ENCODE assay signal across 1 cellular context in the genomic region with DNA sequence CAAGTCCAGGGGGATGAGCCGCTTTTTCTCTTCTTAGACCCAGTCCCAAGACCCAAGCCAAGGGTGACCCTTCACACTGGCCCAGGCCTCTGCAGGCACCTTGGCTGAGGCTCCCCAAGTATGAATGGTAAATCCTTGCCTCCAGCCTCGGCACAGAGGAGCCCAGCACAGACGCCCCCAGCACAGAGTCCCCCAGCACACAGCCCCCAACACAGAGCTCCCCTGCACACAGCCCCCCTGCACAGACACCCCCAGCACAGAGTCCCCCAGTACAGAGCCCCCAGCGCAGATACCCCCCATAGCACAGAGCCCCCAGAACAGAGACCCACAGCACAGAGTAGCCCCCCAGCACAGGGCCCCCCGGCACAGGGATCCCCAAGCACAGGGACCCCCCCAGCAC.
TF ChIP-seq lines count a peak whose summit lies in the region.

No MANE protein-coding gene starts in this region.

TF ChIP-seq in A549, 52 proteins besides CTCF, POLR2A, EP300 and RAD21 (continued from another document):
- TF ChIP-seq ZNF302 (CRISPR knock-in tag; IDR thresholded peaks at IDR 0.05) (no peak), FOSL2 (IDR thresholded peaks at IDR 0.05) (no peak), FOSL2 (CRISPR knock-in tag; IDR thresholded peaks at IDR 0.05) (no peak), CBX2 (IDR thresholded peaks at IDR 0.05; ENCODE audit: borderline replicate concordance, low read depth) (no peak), CHD4 (IDR thresholded peaks at IDR 0.05; ENCODE audit: borderline replicate concordance) (no peak), ZSCAN20 (CRISPR knock-in tag; IDR thresholded peaks at IDR 0.05) (no peak), RARB (CRISPR knock-in tag; IDR thresholded peaks at IDR 0.05) (no peak), HDAC2 (IDR thresholded peaks at IDR 0.05) (no peak), PHF8 (IDR thresholded peaks at IDR 0.05; ENCODE audit: borderline replicate concordance, low read depth) (no peak), TFCP2L1 (CRISPR knock-in tag; IDR thresholded peaks at IDR 0.05) (no peak)
- TF ChIP-seq, protein P1, sequence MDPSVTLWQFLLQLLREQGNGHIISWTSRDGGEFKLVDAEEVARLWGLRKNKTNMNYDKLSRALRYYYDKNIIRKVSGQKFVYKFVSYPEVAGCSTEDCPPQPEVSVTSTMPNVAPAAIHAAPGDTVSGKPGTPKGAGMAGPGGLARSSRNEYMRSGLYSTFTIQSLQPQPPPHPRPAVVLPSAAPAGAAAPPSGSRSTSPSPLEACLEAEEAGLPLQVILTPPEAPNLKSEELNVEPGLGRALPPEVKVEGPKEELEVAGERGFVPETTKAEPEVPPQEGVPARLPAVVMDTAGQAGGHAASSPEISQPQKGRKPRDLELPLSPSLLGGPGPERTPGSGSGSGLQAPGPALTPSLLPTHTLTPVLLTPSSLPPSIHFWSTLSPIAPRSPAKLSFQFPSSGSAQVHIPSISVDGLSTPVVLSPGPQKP (IDR thresholded peaks at IDR 0.05; ENCODE audit: low read depth, low read length), result no peak
- TF ChIP-seq, protein P2, sequence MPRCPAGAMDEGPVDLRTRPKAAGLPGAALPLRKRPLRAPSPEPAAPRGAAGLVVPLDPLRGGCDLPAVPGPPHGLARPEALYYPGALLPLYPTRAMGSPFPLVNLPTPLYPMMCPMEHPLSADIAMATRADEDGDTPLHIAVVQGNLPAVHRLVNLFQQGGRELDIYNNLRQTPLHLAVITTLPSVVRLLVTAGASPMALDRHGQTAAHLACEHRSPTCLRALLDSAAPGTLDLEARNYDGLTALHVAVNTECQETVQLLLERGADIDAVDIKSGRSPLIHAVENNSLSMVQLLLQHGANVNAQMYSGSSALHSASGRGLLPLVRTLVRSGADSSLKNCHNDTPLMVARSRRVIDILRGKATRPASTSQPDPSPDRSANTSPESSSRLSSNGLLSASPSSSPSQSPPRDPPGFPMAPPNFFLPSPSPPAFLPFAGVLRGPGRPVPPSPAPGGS (IDR thresholded peaks at IDR 0.05), result no peak
